Comparison of ENCODE assay signal across 1 cellular context in the genomic region with DNA sequence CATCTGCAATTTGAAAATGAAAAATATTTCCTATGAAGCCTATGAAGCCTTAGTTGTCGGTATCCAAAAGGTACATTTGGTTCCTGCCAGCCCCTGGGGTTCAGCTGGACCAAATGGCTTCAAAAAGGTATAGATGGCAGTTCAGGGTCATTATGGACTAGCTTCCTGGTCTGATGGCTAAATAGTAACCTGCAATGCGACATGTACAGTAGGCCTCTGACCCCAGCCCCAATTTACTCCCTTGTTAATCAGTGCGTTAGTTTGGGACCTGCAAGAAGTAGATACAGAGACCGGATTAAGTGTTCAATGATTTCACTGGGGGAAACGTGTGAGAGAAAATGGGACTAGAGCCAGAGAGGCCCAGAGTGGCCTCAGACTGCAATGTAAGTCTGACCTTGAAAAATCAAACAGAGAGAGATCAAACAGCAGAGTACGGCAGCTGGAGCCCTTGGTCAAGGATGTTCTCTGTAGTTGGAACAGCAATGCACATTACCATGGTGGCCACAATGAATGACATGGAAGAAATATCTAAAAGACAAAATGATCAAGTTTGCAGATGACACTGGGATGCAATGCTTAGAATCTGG.
A peak's percentile ranks its signal among the peaks of the same experiment; 100 is the strongest.
TF ChIP-seq lines count a peak whose summit lies in the region.

No MANE protein-coding gene starts in this region.

TF ChIP-seq in HepG2, 621 proteins besides CTCF, POLR2A, EP300 and RAD21 (continued from another document and continues in another):
- TF ChIP-seq, protein P1, sequence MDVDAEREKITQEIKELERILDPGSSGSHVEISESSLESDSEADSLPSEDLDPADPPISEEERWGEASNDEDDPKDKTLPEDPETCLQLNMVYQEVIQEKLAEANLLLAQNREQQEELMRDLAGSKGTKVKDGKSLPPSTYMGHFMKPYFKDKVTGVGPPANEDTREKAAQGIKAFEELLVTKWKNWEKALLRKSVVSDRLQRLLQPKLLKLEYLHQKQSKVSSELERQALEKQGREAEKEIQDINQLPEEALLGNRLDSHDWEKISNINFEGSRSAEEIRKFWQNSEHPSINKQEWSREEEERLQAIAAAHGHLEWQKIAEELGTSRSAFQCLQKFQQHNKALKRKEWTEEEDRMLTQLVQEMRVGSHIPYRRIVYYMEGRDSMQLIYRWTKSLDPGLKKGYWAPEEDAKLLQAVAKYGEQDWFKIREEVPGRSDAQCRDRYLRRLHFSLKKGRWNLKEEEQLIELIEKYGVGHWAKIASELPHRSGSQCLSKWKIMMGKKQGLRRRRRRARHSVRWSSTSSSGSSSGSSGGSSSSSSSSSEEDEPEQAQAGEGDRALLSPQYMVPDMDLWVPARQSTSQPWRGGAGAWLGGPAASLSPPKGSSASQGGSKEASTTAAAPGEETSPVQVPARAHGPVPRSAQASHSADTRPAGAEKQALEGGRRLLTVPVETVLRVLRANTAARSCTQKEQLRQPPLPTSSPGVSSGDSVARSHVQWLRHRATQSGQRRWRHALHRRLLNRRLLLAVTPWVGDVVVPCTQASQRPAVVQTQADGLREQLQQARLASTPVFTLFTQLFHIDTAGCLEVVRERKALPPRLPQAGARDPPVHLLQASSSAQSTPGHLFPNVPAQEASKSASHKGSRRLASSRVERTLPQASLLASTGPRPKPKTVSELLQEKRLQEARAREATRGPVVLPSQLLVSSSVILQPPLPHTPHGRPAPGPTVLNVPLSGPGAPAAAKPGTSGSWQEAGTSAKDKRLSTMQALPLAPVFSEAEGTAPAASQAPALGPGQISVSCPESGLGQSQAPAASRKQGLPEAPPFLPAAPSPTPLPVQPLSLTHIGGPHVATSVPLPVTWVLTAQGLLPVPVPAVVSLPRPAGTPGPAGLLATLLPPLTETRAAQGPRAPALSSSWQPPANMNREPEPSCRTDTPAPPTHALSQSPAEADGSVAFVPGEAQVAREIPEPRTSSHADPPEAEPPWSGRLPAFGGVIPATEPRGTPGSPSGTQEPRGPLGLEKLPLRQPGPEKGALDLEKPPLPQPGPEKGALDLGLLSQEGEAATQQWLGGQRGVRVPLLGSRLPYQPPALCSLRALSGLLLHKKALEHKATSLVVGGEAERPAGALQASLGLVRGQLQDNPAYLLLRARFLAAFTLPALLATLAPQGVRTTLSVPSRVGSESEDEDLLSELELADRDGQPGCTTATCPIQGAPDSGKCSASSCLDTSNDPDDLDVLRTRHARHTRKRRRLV (CRISPR knock-in tag; IDR thresholded peaks at IDR 0.05): no peak
- TF ChIP-seq YEATS4 (CRISPR knock-in tag; IDR thresholded peaks at IDR 0.05; ENCODE audit: borderline replicate concordance) (no peak), ZSCAN12 (CRISPR knock-in tag; IDR thresholded peaks at IDR 0.05) (no peak), PPARG (CRISPR knock-in tag; conservative IDR thresholded peaks at IDR 0.05) (no peak; the same call in 1 of the 2 replicates), ZNF12 (CRISPR knock-in tag; IDR thresholded peaks at IDR 0.05) (no peak), ATF7 (IDR thresholded peaks at IDR 0.05) (no peak), ATF7 (CRISPR knock-in tag; IDR thresholded peaks at IDR 0.05) (no peak), FOXP1 (IDR thresholded peaks at IDR 0.05) (no peak), FOXP1 (CRISPR knock-in tag; IDR thresholded peaks at IDR 0.05) (peak; percentile 22; the same call in 1 of the 2 replicates), ZFP36L1 (CRISPR knock-in tag; IDR thresholded peaks at IDR 0.05) (no peak), YY1 (IDR thresholded peaks at IDR 0.05; ENCODE audit: insufficient read depth, insufficient replicate concordance, low read depth, low read length) (no peak), REXO4 (CRISPR knock-in tag; IDR thresholded peaks at IDR 0.05; ENCODE audit: borderline replicate concordance) (no peak), NBN (conservative IDR thresholded peaks at IDR 0.05) (no peak), SMC3 (IDR thresholded peaks at IDR 0.05; ENCODE audit: low read length) (no peak), SOX6 (IDR thresholded peaks at IDR 0.05) (no peak), SOX6 (CRISPR knock-in tag; IDR thresholded peaks at IDR 0.05) (peak; percentile 74), ZNF225 (CRISPR knock-in tag; IDR thresholded peaks at IDR 0.05) (no peak), ZMAT3 (CRISPR knock-in tag; conservative IDR thresholded peaks at IDR 0.05) (no peak), FOXK2 (IDR thresholded peaks at IDR 0.05) (no peak), ZNF567 (CRISPR knock-in tag; IDR thresholded peaks at IDR 0.05; ENCODE audit: borderline replicate concordance) (no peak), ZNF333 (CRISPR knock-in tag; IDR thresholded peaks at IDR 0.05; ENCODE audit: borderline replicate concordance) (no peak), ZNF17 (CRISPR knock-in tag; IDR thresholded peaks at IDR 0.05) (no peak), ZNF510 (CRISPR knock-in tag; IDR thresholded peaks at IDR 0.05; ENCODE audit: low read depth) (no peak), NRL (CRISPR knock-in tag; IDR thresholded peaks at IDR 0.05; ENCODE audit: borderline replicate concordance) (no peak), ZNF883 (CRISPR knock-in tag; IDR thresholded peaks at IDR 0.05; ENCODE audit: not compliant biosample characterization) (no peak), CREM (IDR thresholded peaks at IDR 0.05) (peak; percentile 73), CREM (CRISPR knock-in tag; IDR thresholded peaks at IDR 0.05) (no peak), RAD51 (IDR thresholded peaks at IDR 0.05; ENCODE audit: borderline replicate concordance) (no peak), FLYWCH1 (CRISPR knock-in tag; IDR thresholded peaks at IDR 0.05) (no peak), NFKB2 (CRISPR knock-in tag; IDR thresholded peaks at IDR 0.05; ENCODE audit: borderline replicate concordance) (no peak), POGZ (CRISPR knock-in tag; IDR thresholded peaks at IDR 0.05) (peak; percentile 85), ZNF121 (CRISPR knock-in tag; IDR thresholded peaks at IDR 0.05) (no peak), RBM22 (optimal IDR thresholded peaks at IDR 0.05; ENCODE audit: low read length) (no peak), ESRRA (CRISPR knock-in tag; IDR thresholded peaks at IDR 0.05; ENCODE audit: low read depth) (peak; percentile 78; the same call in 1 of the 2 replicates), SIN3B (IDR thresholded peaks at IDR 0.05; ENCODE audit: low read length) (no peak), ZNF484 (CRISPR knock-in tag; IDR thresholded peaks at IDR 0.05; ENCODE audit: borderline replicate concordance, low read depth) (no peak), HNF4G (IDR thresholded peaks at IDR 0.05; ENCODE audit: borderline replicate concordance, low read depth, low read length) (0 out of 2 replicates have a peak, but pooled peaks have one; percentile 12), HNF4G (CRISPR knock-in tag; IDR thresholded peaks at IDR 0.05; ENCODE audit: borderline replicate concordance, low read depth) (no peak), KDM6A (CRISPR knock-in tag; IDR thresholded peaks at IDR 0.05; ENCODE audit: low read depth) (no peak), HOXA9 (CRISPR knock-in tag; IDR thresholded peaks at IDR 0.05; ENCODE audit: borderline replicate concordance) (no peak), GATA4 (IDR thresholded peaks at IDR 0.05; ENCODE audit: borderline replicate concordance, low read depth) (peak; percentile 40; the same call in 1 of the 2 replicates), SP5 (CRISPR knock-in tag; IDR thresholded peaks at IDR 0.05; ENCODE audit: borderline replicate concordance, low read depth) (no peak), RARG (CRISPR knock-in tag; IDR thresholded peaks at IDR 0.05; ENCODE audit: low read depth) (no peak)
- TF ChIP-seq, protein P2, sequence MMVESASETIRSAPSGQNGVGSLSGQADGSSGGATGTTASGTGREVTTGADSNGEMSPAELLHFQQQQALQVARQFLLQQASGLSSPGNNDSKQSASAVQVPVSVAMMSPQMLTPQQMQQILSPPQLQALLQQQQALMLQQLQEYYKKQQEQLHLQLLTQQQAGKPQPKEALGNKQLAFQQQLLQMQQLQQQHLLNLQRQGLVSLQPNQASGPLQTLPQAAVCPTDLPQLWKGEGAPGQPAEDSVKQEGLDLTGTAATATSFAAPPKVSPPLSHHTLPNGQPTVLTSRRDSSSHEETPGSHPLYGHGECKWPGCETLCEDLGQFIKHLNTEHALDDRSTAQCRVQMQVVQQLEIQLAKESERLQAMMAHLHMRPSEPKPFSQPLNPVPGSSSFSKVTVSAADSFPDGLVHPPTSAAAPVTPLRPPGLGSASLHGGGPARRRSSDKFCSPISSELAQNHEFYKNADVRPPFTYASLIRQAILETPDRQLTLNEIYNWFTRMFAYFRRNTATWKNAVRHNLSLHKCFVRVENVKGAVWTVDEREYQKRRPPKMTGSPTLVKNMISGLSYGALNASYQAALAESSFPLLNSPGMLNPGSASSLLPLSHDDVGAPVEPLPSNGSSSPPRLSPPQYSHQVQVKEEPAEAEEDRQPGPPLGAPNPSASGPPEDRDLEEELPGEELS (CRISPR knock-in tag; IDR thresholded peaks at IDR 0.05): peak; percentile 68
- TF ChIP-seq, protein P3, sequence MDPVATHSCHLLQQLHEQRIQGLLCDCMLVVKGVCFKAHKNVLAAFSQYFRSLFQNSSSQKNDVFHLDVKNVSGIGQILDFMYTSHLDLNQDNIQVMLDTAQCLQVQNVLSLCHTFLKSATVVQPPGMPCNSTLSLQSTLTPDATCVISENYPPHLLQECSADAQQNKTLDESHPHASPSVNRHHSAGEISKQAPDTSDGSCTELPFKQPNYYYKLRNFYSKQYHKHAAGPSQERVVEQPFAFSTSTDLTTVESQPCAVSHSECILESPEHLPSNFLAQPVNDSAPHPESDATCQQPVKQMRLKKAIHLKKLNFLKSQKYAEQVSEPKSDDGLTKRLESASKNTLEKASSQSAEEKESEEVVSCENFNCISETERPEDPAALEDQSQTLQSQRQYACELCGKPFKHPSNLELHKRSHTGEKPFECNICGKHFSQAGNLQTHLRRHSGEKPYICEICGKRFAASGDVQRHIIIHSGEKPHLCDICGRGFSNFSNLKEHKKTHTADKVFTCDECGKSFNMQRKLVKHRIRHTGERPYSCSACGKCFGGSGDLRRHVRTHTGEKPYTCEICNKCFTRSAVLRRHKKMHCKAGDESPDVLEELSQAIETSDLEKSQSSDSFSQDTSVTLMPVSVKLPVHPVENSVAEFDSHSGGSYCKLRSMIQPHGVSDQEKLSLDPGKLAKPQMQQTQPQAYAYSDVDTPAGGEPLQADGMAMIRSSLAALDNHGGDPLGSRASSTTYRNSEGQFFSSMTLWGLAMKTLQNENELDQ (CRISPR knock-in tag; IDR thresholded peaks at IDR 0.05; ENCODE audit: borderline replicate concordance): no peak
- TF ChIP-seq, protein P4, sequence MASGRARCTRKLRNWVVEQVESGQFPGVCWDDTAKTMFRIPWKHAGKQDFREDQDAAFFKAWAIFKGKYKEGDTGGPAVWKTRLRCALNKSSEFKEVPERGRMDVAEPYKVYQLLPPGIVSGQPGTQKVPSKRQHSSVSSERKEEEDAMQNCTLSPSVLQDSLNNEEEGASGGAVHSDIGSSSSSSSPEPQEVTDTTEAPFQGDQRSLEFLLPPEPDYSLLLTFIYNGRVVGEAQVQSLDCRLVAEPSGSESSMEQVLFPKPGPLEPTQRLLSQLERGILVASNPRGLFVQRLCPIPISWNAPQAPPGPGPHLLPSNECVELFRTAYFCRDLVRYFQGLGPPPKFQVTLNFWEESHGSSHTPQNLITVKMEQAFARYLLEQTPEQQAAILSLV (CRISPR knock-in tag; IDR thresholded peaks at IDR 0.05; ENCODE audit: borderline replicate concordance): no peak
- TF ChIP-seq, protein P5, sequence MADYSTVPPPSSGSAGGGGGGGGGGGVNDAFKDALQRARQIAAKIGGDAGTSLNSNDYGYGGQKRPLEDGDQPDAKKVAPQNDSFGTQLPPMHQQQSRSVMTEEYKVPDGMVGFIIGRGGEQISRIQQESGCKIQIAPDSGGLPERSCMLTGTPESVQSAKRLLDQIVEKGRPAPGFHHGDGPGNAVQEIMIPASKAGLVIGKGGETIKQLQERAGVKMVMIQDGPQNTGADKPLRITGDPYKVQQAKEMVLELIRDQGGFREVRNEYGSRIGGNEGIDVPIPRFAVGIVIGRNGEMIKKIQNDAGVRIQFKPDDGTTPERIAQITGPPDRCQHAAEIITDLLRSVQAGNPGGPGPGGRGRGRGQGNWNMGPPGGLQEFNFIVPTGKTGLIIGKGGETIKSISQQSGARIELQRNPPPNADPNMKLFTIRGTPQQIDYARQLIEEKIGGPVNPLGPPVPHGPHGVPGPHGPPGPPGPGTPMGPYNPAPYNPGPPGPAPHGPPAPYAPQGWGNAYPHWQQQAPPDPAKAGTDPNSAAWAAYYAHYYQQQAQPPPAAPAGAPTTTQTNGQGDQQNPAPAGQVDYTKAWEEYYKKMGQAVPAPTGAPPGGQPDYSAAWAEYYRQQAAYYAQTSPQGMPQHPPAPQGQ (CRISPR knock-in tag; IDR thresholded peaks at IDR 0.05; ENCODE audit: borderline replicate concordance): no peak
- TF ChIP-seq, protein P6, sequence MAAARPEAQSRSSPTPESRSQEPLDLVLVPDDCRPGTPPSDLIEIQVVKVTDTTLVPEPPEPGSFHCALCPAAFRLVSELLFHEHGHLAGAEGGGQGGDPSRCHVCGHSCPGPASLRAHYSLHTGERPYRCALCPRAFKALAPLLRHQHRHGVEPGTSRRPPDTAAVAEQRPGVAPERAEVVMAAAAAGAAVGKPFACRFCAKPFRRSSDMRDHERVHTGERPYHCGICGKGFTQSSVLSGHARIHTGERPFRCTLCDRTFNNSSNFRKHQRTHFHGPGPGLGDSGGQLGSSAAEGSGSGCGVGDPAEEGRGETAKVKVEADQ (CRISPR knock-in tag; IDR thresholded peaks at IDR 0.05; ENCODE audit: borderline replicate concordance): no peak
- TF ChIP-seq, protein P7, sequence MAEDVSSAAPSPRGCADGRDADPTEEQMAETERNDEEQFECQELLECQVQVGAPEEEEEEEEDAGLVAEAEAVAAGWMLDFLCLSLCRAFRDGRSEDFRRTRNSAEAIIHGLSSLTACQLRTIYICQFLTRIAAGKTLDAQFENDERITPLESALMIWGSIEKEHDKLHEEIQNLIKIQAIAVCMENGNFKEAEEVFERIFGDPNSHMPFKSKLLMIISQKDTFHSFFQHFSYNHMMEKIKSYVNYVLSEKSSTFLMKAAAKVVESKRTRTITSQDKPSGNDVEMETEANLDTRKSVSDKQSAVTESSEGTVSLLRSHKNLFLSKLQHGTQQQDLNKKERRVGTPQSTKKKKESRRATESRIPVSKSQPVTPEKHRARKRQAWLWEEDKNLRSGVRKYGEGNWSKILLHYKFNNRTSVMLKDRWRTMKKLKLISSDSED (CRISPR knock-in tag; IDR thresholded peaks at IDR 0.05): no peak
- TF ChIP-seq, protein P8, sequence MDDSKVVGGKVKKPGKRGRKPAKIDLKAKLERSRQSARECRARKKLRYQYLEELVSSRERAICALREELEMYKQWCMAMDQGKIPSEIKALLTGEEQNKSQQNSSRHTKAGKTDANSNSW (CRISPR knock-in tag; IDR thresholded peaks at IDR 0.05; ENCODE audit: borderline replicate concordance): no peak
- TF ChIP-seq, protein P9, sequence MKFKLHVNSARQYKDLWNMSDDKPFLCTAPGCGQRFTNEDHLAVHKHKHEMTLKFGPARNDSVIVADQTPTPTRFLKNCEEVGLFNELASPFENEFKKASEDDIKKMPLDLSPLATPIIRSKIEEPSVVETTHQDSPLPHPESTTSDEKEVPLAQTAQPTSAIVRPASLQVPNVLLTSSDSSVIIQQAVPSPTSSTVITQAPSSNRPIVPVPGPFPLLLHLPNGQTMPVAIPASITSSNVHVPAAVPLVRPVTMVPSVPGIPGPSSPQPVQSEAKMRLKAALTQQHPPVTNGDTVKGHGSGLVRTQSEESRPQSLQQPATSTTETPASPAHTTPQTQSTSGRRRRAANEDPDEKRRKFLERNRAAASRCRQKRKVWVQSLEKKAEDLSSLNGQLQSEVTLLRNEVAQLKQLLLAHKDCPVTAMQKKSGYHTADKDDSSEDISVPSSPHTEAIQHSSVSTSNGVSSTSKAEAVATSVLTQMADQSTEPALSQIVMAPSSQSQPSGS (CRISPR knock-in tag; IDR thresholded peaks at IDR 0.05): no peak
